9 cellular contexts compared by ENCODE assay signal in the genomic region with DNA sequence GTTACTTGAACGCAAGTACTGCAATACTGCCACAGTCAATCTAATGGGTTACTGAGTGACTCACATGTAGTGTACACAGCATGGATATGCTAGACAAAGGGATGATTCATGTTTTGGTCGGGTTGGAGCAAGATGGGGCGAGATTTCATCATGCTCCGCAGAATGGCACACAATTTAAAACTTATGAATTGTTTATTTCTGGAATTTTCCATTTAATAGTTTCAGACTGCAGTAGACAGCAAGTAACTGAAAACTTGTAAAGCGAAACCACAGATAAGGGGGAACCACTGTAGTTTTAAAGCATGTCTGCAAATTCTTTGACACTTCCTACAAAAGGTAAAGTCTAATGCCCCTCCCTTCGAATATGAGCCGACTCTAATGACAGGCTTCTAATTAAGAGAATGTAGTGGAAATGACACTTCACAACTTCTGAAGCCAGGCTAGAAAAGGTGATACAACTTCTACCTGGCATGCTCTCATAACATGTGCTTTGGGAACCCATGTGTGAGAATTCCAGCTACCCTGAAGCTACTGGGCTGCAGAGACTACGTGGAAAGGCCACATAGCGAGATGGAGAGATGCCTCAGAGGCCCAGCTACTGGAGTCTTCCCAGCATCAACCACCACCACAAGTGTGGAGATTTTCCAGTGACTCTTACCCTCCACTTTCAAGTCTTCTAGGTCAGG. TPM values are rescaled to one million over a fixed set of nuclear protein-coding genes. Genes with fewer than 3 reads are reported as not detected.
DNase-seq lines count a peak whose midpoint lies in the region; ATAC-seq and TF ChIP-seq lines count a peak whose summit lies in the region.
"Had no signal": no experiment of that assay in that cellular context is flagged by ENCODE, and none has a peak within 500 bp of the region (broad histone marks: within the 10 kb centered on the region; RNA-seq: fewer than 3 reads in every experiment).

No MANE protein-coding gene starts in this region.

- TSS peak; percentile 88 for BruUV-seq in MCF 10A (replicated peaks; lab: Mats Ljungman, UMichigan)

- peak overlapping the region; percentile 95 for H3K27ac Mint-ChIP-seq in MCF 10A (ENCODE audit: low read depth, unreplicated experiment)

- no peaks in the 10 kb centered on the region for H3K27me3 ChIP-seq in trophoblast cell (ENCODE audit: insufficient read depth, low read length)

- no peaks in the 10 kb centered on the region for H3K9me3 ChIP-seq in trophoblast cell (ENCODE audit: insufficient read depth, low read depth, low read length)

- H3K4me2 ChIP-seq in trophoblast cell (ENCODE audit: low read length) = no peak overlapping the region

- peaks cover 22% of the 10 kb centered on the region for H3K4me1 Mint-ChIP-seq in MCF 10A (ENCODE audit: insufficient read depth, unreplicated experiment)

- H3K9me3 Mint-ChIP-seq in MCF 10A (ENCODE audit: unreplicated experiment) = no peaks in the 10 kb centered on the region

- no peaks in the 10 kb centered on the region for H3K79me2 ChIP-seq in trophoblast cell (ENCODE audit: control insufficient read depth, insufficient read depth, low read length, poor library complexity)

- H3K4me3 ChIP-seq in trophoblast cell (ENCODE audit: low read depth, low read length) = no peak overlapping the region

- no CpG with 5 or more reads among the region's 9 CpGs for WGBS in trophoblast cell (ENCODE audit: extremely low coverage, insufficient coverage, insufficient read length)

- H3K4me3 Mint-ChIP-seq in MCF 10A (ENCODE audit: unreplicated experiment) = peak overlapping the region; percentile 21

- H4K12ac ChIP-seq in trophoblast cell (ENCODE audit: low read depth, low read length) = no peak overlapping the region

- H3K27ac ChIP-seq in trophoblast cell (ENCODE audit: low read depth, low read length) = no peak overlapping the region

- H3K18ac ChIP-seq in trophoblast cell (ENCODE audit: low read length) = no peak overlapping the region

- ATAC-seq in HG02973 (IDR thresholded peaks at IDR 0.05; ENCODE audit: unreplicated experiment) (no peak), HG03432 (IDR thresholded peaks at IDR 0.05; ENCODE audit: unreplicated experiment) (no peak), GM21367 (IDR thresholded peaks at IDR 0.05; ENCODE audit: unreplicated experiment) (no peak)

- no peaks in the 10 kb centered on the region for H3K36me3 Mint-ChIP-seq in MCF 10A (ENCODE audit: insufficient read depth, unreplicated experiment)

- H3K4ac ChIP-seq in trophoblast cell (ENCODE audit: low read depth, low read length) = no peak overlapping the region

- H4K8ac ChIP-seq in trophoblast cell (ENCODE audit: low read depth, low read length) = no peak overlapping the region

- H2AFZ ChIP-seq in trophoblast cell (ENCODE audit: insufficient read depth, low read length, poor library complexity) = no peak overlapping the region

- H2AK5ac ChIP-seq in trophoblast cell (ENCODE audit: low read length) = no peak overlapping the region

- TF ChIP-seq CTCF in MCF 10A (IDR thresholded peaks at IDR 0.05; ENCODE audit: unreplicated experiment) = no peak

- no peaks in the 10 kb centered on the region for H3K36me3 ChIP-seq in trophoblast cell (ENCODE audit: control insufficient read depth in 1 of 2, insufficient read depth in 2 of 2, low read length in 2 of 2)

- no peaks in the 10 kb centered on the region for H3K79me1 ChIP-seq in trophoblast cell (ENCODE audit: low read length)

- POLR2A ChIA-PET in MCF 10A (lab: Yijun Ruan, JAX) = interaction anchor here (0.8 to 6.0 kb wide), 9 partner anchors 9 to 155 kb away, joined by 3 to 52 read pairs (median 3); a partner anchor contains a TSS

- H3K4me1 ChIP-seq in trophoblast cell (ENCODE audit: control insufficient read depth in 1 of 2, insufficient read depth in 2 of 2, low read length in 2 of 2) = no peaks in the 10 kb centered on the region

- no peak overlapping the region for H2BK5ac ChIP-seq in trophoblast cell (ENCODE audit: low read depth, low read length, poor library complexity)

- no peaks in the 10 kb centered on the region for H3K27me3 Mint-ChIP-seq in MCF 10A (ENCODE audit: insufficient read depth, unreplicated experiment)

- H4K91ac ChIP-seq in trophoblast cell (ENCODE audit: low read depth, low read length) = peak overlapping the region; percentile 43

- CTCF ChIA-PET in MCF 10A (lab: Yijun Ruan, JAX) = interaction anchor here (0.5 to 2.5 kb wide), 7 partner anchors 13 to 155 kb away, joined by 3 to 14 read pairs (median 3); a partner anchor contains a TSS

- DNase-seq in DMS53 (lab: John Stamatoyannopoulos, UW) = peak; percentile 96
- DNase-seq in NCI-H69 (lab: John Stamatoyannopoulos, UW) = peak; percentile 77
- peak; percentile 94 for DNase-seq in MCF 10A (ENCODE audit: unreplicated experiment)
- peak; percentile 47 to 73 for DNase-seq in trophoblast cell
- DNase-seq in activated gamma-delta T cell treated with Interleukin-2 at 50 U/mL for 16 hours = no peak
- DNase-seq: SHP77 treated with DMSO at 0.1 percent for 48 hours had no signal

- no peak overlapping the region for H3K23ac ChIP-seq in trophoblast cell (ENCODE audit: low read length)

- H2BK120ac ChIP-seq in trophoblast cell (ENCODE audit: insufficient read depth, low read length, poor library complexity) = peak overlapping the region; percentile 17

- no peak overlapping the region for H3K14ac ChIP-seq in trophoblast cell (ENCODE audit: low read length)

- H2BK12ac ChIP-seq in trophoblast cell (ENCODE audit: low read length) = peak overlapping the region; percentile 53

- intact Hi-C loops in MCF 10A (cut with micrococcal nuclease) = loop anchor here (1.0 kb wide), 3 partner anchors 15 to 55 kb away; no protein-coding TSS in a partner anchor

- no peak overlapping the region for H3K9ac ChIP-seq in trophoblast cell (ENCODE audit: low read length)

RNA-seq across cellular contexts. Expression of a gene that starts 13.9 kb away (rescaled TPM):
- 10.2 and 11.4 TPM in 2 replicates for total RNA-seq in MCF 10A (2022)
- polyA plus RNA-seq in trophoblast cell (2013) = 24.3 and 25.1 TPM in 2 replicates

RNA-seq across cellular contexts. Expression of a gene that starts 40.8 kb away (rescaled TPM):
- total RNA-seq in MCF 10A (2022) = 101 and 118 TPM in 2 replicates
- 145 and 150 TPM in 2 replicates for polyA plus RNA-seq in trophoblast cell (2013)
